1 cellular context compared by ENCODE assay signal in the genomic region with DNA sequence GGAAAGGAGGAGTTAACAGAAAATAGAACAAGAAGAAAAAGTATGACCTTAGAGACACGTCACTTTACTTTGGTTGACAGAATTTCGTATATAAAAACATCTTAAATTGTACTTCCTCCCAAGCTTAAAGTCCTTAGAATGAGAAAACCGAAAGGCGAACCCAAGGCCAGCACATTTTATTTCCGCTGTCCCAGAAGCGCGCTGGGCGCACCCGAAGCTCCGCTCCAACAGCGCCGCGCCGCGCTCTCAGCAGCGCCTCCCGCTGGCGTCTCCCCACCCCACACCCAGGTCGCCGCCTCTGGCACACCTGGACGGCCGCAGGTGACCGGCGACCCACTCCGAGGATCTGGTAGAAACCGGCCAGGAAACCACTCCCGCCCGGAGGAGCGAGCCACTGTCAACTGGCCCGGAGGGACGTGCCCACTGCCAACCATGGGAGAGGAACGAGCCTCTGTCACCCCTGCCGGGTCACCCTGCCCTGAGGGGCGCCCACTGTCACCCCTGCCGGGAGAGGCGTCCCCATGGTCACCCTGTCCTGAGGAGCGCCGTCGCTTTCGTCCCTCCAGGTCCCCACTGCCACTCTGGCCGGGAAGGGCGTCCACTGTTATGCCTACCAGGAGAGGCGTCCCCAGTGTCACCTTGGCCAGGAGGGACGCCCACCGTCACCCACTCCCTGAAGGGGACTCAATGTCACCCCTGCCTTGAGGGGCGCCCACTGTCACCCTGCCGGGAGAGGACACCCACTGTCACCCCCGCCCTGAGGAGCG.
TF ChIP-seq lines count a peak whose summit lies in the region.

No MANE protein-coding gene starts in this region.

TF ChIP-seq in HepG2, 621 proteins besides CTCF, POLR2A, EP300 and RAD21 (continued from another document and continues in another):
- TF ChIP-seq, protein P1, sequence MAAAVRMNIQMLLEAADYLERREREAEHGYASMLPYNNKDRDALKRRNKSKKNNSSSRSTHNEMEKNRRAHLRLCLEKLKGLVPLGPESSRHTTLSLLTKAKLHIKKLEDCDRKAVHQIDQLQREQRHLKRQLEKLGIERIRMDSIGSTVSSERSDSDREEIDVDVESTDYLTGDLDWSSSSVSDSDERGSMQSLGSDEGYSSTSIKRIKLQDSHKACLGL (CRISPR knock-in tag; IDR thresholded peaks at IDR 0.05), result 0 out of 2 replicates have a peak, but pooled peaks have one; percentile 26
- TF ChIP-seq ZFP36L2 (CRISPR knock-in tag; IDR thresholded peaks at IDR 0.05) (no peak), SRY (CRISPR knock-in tag; IDR thresholded peaks at IDR 0.05) (no peak; the same call in 1 of the 2 replicates), U2AF1 (optimal IDR thresholded peaks at IDR 0.05; ENCODE audit: low read depth, low read length) (no peak), MAFG (CRISPR knock-in tag; IDR thresholded peaks at IDR 0.05) (no peak), ELF3 (CRISPR knock-in tag; IDR thresholded peaks at IDR 0.05) (peak; percentile 74; the same call in 1 of the 2 replicates), IKZF4 (CRISPR knock-in tag; IDR thresholded peaks at IDR 0.05; ENCODE audit: borderline replicate concordance, low read depth, not compliant biosample characterization) (no peak), BRD4 (CRISPR knock-in tag; IDR thresholded peaks at IDR 0.05) (peak; percentile 71; the same call in 1 of the 2 replicates), ZNF552 (CRISPR knock-in tag; IDR thresholded peaks at IDR 0.05; ENCODE audit: borderline replicate concordance) (peak; percentile 69; the same call in 1 of the 2 replicates), ZNF660 (CRISPR knock-in tag; IDR thresholded peaks at IDR 0.05; ENCODE audit: borderline replicate concordance, low read depth) (no peak), SMARCE1 (IDR thresholded peaks at IDR 0.05; ENCODE audit: borderline replicate concordance) (no peak), MYC (CRISPR knock-in tag; IDR thresholded peaks at IDR 0.05; ENCODE audit: borderline replicate concordance) (peak; percentile 86; the same call in 1 of the 2 replicates), ZNF776 (CRISPR knock-in tag; IDR thresholded peaks at IDR 0.05) (no peak; the same call in none of the 2 replicates), ARID4A (CRISPR knock-in tag; IDR thresholded peaks at IDR 0.05; ENCODE audit: borderline replicate concordance) (peak; percentile 87), FOXO4 (CRISPR knock-in tag; conservative IDR thresholded peaks at IDR 0.05) (0 out of 2 replicates have a peak, but pooled peaks have one; percentile 1), FUBP1 (CRISPR knock-in tag; IDR thresholded peaks at IDR 0.05; ENCODE audit: borderline replicate concordance) (no peak), ZNF543 (CRISPR knock-in tag; IDR thresholded peaks at IDR 0.05) (peak; percentile 72), HOXA5 (CRISPR knock-in tag; IDR thresholded peaks at IDR 0.05) (peak; percentile 94; the same call in 1 of the 2 replicates), SYNCRIP (IDR thresholded peaks at IDR 0.05; ENCODE audit: insufficient read depth, low read depth, low read length) (no peak), ZNF816 (CRISPR knock-in tag; IDR thresholded peaks at IDR 0.05; ENCODE audit: borderline replicate concordance) (peak; percentile 63; the same call in 1 of the 2 replicates), ELF1 (CRISPR knock-in tag; IDR thresholded peaks at IDR 0.05) (peak; percentile 73), MATR3 (CRISPR knock-in tag; IDR thresholded peaks at IDR 0.05) (0 out of 2 replicates have a peak, but pooled peaks have one; percentile 45), ZNF761 (CRISPR knock-in tag; conservative IDR thresholded peaks at IDR 0.05) (peak; percentile 80; the same call in 1 of the 2 replicates), KDM5B (CRISPR knock-in tag; IDR thresholded peaks at IDR 0.05; ENCODE audit: borderline replicate concordance) (peak; percentile 64; the same call in 1 of the 2 replicates), KDM2A (CRISPR knock-in tag; IDR thresholded peaks at IDR 0.05; ENCODE audit: borderline replicate concordance, low read depth) (peak; percentile 98), ZNF629 (CRISPR knock-in tag; conservative IDR thresholded peaks at IDR 0.05) (no peak), ZNF569 (CRISPR knock-in tag; IDR thresholded peaks at IDR 0.05; ENCODE audit: borderline replicate concordance) (no peak), EHMT2 (IDR thresholded peaks at IDR 0.05; ENCODE audit: borderline replicate concordance, low read depth, low read length) (no peak)
- TF ChIP-seq, protein P2, sequence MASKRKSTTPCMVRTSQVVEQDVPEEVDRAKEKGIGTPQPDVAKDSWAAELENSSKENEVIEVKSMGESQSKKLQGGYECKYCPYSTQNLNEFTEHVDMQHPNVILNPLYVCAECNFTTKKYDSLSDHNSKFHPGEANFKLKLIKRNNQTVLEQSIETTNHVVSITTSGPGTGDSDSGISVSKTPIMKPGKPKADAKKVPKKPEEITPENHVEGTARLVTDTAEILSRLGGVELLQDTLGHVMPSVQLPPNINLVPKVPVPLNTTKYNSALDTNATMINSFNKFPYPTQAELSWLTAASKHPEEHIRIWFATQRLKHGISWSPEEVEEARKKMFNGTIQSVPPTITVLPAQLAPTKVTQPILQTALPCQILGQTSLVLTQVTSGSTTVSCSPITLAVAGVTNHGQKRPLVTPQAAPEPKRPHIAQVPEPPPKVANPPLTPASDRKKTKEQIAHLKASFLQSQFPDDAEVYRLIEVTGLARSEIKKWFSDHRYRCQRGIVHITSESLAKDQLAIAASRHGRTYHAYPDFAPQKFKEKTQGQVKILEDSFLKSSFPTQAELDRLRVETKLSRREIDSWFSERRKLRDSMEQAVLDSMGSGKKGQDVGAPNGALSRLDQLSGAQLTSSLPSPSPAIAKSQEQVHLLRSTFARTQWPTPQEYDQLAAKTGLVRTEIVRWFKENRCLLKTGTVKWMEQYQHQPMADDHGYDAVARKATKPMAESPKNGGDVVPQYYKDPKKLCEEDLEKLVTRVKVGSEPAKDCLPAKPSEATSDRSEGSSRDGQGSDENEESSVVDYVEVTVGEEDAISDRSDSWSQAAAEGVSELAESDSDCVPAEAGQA (IDR thresholded peaks at IDR 0.05; ENCODE audit: low read depth), result 0 out of 2 replicates have a peak, but pooled peaks have one; percentile 24
- TF ChIP-seq, protein P2 (CRISPR knock-in tag; IDR thresholded peaks at IDR 0.05; ENCODE audit: borderline replicate concordance), result no peak
- TF ChIP-seq, protein P3, sequence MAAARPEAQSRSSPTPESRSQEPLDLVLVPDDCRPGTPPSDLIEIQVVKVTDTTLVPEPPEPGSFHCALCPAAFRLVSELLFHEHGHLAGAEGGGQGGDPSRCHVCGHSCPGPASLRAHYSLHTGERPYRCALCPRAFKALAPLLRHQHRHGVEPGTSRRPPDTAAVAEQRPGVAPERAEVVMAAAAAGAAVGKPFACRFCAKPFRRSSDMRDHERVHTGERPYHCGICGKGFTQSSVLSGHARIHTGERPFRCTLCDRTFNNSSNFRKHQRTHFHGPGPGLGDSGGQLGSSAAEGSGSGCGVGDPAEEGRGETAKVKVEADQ (CRISPR knock-in tag; IDR thresholded peaks at IDR 0.05; ENCODE audit: borderline replicate concordance), result no peak
- TF ChIP-seq, protein P4, sequence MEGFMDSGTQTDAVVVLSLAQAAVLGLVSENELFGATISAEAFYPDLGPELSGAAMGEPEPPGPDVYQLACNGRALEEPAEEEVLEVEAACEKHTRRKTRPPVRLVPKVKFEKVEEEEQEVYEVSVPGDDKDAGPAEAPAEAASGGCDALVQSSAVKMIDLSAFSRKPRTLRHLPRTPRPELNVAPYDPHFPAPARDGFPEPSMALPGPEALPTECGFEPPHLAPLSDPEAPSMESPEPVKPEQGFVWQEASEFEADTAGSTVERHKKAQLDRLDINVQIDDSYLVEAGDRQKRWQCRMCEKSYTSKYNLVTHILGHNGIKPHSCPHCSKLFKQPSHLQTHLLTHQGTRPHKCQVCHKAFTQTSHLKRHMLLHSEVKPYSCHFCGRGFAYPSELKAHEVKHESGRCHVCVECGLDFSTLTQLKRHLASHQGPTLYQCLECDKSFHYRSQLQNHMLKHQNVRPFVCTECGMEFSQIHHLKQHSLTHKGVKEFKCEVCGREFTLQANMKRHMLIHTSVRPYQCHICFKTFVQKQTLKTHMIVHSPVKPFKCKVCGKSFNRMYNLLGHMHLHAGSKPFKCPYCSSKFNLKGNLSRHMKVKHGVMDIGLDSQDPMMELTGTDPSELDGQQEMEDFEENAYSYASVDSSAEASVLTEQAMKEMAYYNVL (CRISPR knock-in tag; IDR thresholded peaks at IDR 0.05; ENCODE audit: borderline replicate concordance), result peak; percentile 83; the same call in 1 of the 2 replicates
- TF ChIP-seq, protein P5, sequence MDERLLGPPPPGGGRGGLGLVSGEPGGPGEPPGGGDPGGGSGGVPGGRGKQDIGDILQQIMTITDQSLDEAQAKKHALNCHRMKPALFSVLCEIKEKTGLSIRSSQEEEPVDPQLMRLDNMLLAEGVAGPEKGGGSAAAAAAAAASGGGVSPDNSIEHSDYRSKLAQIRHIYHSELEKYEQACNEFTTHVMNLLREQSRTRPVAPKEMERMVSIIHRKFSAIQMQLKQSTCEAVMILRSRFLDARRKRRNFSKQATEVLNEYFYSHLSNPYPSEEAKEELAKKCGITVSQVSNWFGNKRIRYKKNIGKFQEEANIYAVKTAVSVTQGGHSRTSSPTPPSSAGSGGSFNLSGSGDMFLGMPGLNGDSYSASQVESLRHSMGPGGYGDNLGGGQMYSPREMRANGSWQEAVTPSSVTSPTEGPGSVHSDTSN (CRISPR knock-in tag; IDR thresholded peaks at IDR 0.05), result no peak
